In the genomic region with DNA sequence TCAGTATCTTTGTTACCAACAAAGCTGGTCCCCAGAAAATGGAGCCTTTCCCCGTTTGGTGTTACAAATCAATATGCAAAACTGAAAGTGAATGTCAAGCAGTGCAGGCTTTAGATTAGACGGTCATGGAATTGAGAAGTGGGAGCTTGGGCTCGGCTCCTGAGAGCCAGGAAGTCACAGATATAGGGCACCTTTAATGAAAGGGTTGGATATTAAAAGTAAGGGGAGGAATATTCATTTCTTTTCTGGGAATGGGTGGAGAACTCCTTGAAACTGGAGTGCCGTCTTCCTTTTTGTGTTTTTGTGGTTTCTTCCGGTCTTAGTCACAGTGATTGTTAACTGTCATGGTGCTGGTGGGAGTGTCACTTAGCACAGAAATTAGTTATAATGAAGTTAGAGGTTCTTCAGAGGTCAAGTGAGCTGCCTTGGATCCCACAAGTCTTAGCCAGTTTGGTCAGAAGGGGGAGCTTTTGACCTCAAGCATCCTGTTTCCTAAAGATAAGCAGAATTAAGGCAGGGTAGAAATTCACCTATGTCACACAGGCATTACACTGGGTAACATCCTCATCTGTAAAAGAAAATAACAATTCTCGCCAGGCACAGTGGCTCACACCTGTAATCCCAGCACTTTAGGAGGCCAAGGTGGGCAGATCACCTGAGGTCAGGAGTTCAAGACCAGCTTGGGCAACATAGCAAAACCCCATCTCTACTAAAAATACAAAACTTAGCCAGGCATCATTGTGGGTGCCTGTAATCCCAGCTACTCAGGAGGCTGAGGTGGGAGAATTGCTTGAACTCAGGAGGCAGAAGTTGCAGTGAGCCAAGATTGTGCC, we compare ENCODE assay signal across 9 cellular contexts. TPM values are rescaled to one million over a fixed set of nuclear protein-coding genes. Genes with fewer than 3 reads are reported as not detected.
A peak's percentile ranks its signal among the peaks of the same experiment; 100 is the strongest.
DNase-seq lines count a peak whose midpoint lies in the region; ATAC-seq and TF ChIP-seq lines count a peak whose summit lies in the region.
"Had no signal": no experiment of that assay in that cellular context is flagged by ENCODE, and none has a peak within 500 bp of the region (broad histone marks: within the 10 kb centered on the region; RNA-seq: fewer than 3 reads in every experiment).

No MANE protein-coding gene starts in this region.

- CTCF ChIA-PET in T-cell (lab: Charles Lee) = interaction anchor here (0.6 to 3.6 kb wide), 7 partner anchors 9 to 130 kb away, joined by 3 to 60 read pairs (median 13); a partner anchor contains a TSS

- 57 to 60% methylated on average over 6 of the region's 6 CpGs for WGBS in aorta, 2 donors

- POLR2A ChIA-PET in T-cell (lab: Charles Lee) = interaction anchor here (0.8 to 3.7 kb wide), 5 partner anchors 11 to 17 kb away, joined by 3 to 108 read pairs (median 4); a partner anchor contains a TSS

- intact Hi-C loops in mucosa of descending colon (cut with DNase I, micrococcal nuclease) (no loop called here), aorta (cut with DNase I) (no loop called here)

- H3K27ac Mint-ChIP-seq in T-cell = peak overlapping the region; percentile 95 to 99
- peak overlapping the region; percentile 93 for H3K27ac Mint-ChIP-seq in central memory CD8-positive, alpha-beta T cell (ENCODE audit: low read depth)

- no peaks in the 10 kb centered on the region for H3K9me3 ChIP-seq in mucosa of descending colon
- no peaks in the 10 kb centered on the region for H3K9me3 ChIP-seq in aorta (ENCODE audit: control insufficient read depth, low read length)

- H3K27me3 ChIP-seq in aorta (ENCODE audit: control insufficient read depth in 1 of 2, insufficient read depth in 2 of 2, low read length in 1 of 2) = no peaks in the 10 kb centered on the region

- H3K27ac ChIP-seq in aorta (ENCODE audit: low read depth in 1 of 2, low read length in 2 of 2) = no peak overlapping the region
- H3K27ac ChIP-seq: C4-2B had no signal

- H3K27me3 Mint-ChIP-seq in T-cell = no peaks in the 10 kb centered on the region
- no peaks in the 10 kb centered on the region for H3K27me3 Mint-ChIP-seq in central memory CD8-positive, alpha-beta T cell

- H3K4me3 ChIP-seq in mucosa of descending colon (no peak overlapping the region), aorta (ENCODE audit: low read length in 2 of 2) (no peak overlapping the region)

- no peaks in the 10 kb centered on the region for H3K9me3 Mint-ChIP-seq in T-cell
- no peaks in the 10 kb centered on the region for H3K9me3 Mint-ChIP-seq in central memory CD8-positive, alpha-beta T cell

- peaks cover 28 to 45% (median 34%) of the 10 kb centered on the region in 3 donors for H3K4me1 Mint-ChIP-seq in T-cell
- peaks cover 22% of the 10 kb centered on the region for H3K4me1 Mint-ChIP-seq in central memory CD8-positive, alpha-beta T cell

- ATAC-seq in HG03159 (IDR thresholded peaks at IDR 0.05; ENCODE audit: unreplicated experiment) = peak; percentile 60
- ATAC-seq in T-cell (replicated peaks in 1 of 4) = peak; percentile 88 to 97 (median 92)
- peak; percentile 93 for ATAC-seq in central memory CD8-positive, alpha-beta T cell (replicated peaks; ENCODE audit: extremely low read depth, poor library complexity, severe bottlenecking)
- ATAC-seq in mucosa of descending colon = peak; percentile 83
- peak; percentile 52 for ATAC-seq in aorta (ENCODE audit: low FRiP score)

- H3K4me1 ChIP-seq in mucosa of descending colon (ENCODE audit: low read depth) (peaks cover 5% of the 10 kb centered on the region), aorta (ENCODE audit: control insufficient read depth in 1 of 2, insufficient read depth in 2 of 2, low read length in 2 of 2) (no peaks in the 10 kb centered on the region)

- H3K36me3 ChIP-seq in mucosa of descending colon (ENCODE audit: low read depth) (no peaks in the 10 kb centered on the region), aorta (ENCODE audit: control insufficient read depth in 1 of 2, insufficient read depth in 2 of 2, low read length in 1 of 2) (no peaks in the 10 kb centered on the region)

- no peak for TF ChIP-seq CTCF in mucosa of descending colon (IDR thresholded peaks at IDR 0.05)

- peak; percentile 52 for DNase-seq in NK-92 treated with Interleukin-12 subunit alpha and Interleukin-12 subunit beta, amount 100 ng/mL, for 24 hours (lab: John Stamatoyannopoulos, UW)
- DNase-seq in NK-92 (lab: John Stamatoyannopoulos, UW; ENCODE audit: unreplicated experiment) (no peak), T-cell (peak in 30 of 34 experiments; percentile 10 to 70 (median 48)), mucosa of descending colon (peak in 1 of 3 donors; percentile 63), aorta (no peak), cerebellum (ENCODE audit: low spot score) (no peak)
- peak in 1 of 2 donors; percentile 62 for DNase-seq in central memory CD8-positive, alpha-beta T cell (ENCODE audit: low spot score in 2 of 2)

- H3K4me3 Mint-ChIP-seq in T-cell = peak overlapping the region; percentile 79 to 88 (median 83)
- peak overlapping the region; percentile 79 for H3K4me3 Mint-ChIP-seq in central memory CD8-positive, alpha-beta T cell

- H3K36me3 Mint-ChIP-seq in T-cell = no peaks in the 10 kb centered on the region
- peaks cover 4% of the 10 kb centered on the region for H3K36me3 Mint-ChIP-seq in central memory CD8-positive, alpha-beta T cell (ENCODE audit: insufficient read depth)

RNA-seq across cellular contexts. Expression of a gene that starts 9.6 kb away (rescaled TPM):
- total RNA-seq in T-cell (1,000 to 10,000 TPM in 2 of 5 donors, 100 to 1,000 TPM in 3; 962 to 2,431 (median 988) TPM), mucosa of descending colon (100 to 1,000 TPM; 547 to 915 (median 566) TPM), aorta (100 to 1,000 TPM; 582 to 726 TPM), cerebellum (79.5 TPM)
- 100 to 1,000 TPM; 372 to 801 TPM for polyA plus RNA-seq in aorta

RNA-seq across cellular contexts. Expression of a gene that starts 33.0 kb away (rescaled TPM):
- total RNA-seq in T-cell (not detected), mucosa of descending colon (not detected), aorta (not detected), cerebellum (not detected)
- polyA plus RNA-seq in aorta = not detected

RNA-seq across cellular contexts. Expression of a gene that starts 54.7 kb away (rescaled TPM):
- total RNA-seq in T-cell = not detected
- total RNA-seq in mucosa of descending colon = under 1 TPM in 1 of 3 donors, not detected in 2; 0.76 TPM
- total RNA-seq in aorta = 1 to 10 TPM; 3.8 to 5.5 TPM
- polyA plus RNA-seq in aorta = 100 to 1,000 TPM in 1 of 2 donors, 10 to 100 TPM in 1; 33.2 to 126 TPM
- total RNA-seq in cerebellum = 0.27 TPM

RNA-seq across cellular contexts. Expression of a gene that starts 55.3 kb away (rescaled TPM):
- under 1 TPM in 3 of 5 donors, not detected in 2; 0.49 to 0.63 (median 0.53) TPM for total RNA-seq in T-cell
- 1 to 10 TPM in 1 of 3 donors, under 1 TPM in 2; 0.12 to 2.8 (median 0.32) TPM for total RNA-seq in mucosa of descending colon
- total RNA-seq in aorta = under 1 TPM in 1 of 2 donors, not detected in 1; 0.06 TPM
- not detected for polyA plus RNA-seq in aorta
- total RNA-seq in cerebellum = 1.5 TPM

Comparison
In these comparisons a context has a peak if more than half of its experiments do, and no peak if none do; other contexts are left out.
1. DNase-seq: peak in NK-92 treated with Interleukin-12 subunit alpha and Interleukin-12 subunit beta, amount 100 ng/mL, for 24 hours (single experiment) and T-cell (30 of 34); none in NK-92 (single experiment), aorta (0 of 2) and cerebellum (single experiment).
2. Peak in every context shown above with its lines, with median percentiles within 50 percentile points of each other: ATAC-seq.